10 cellular contexts compared by ENCODE assay signal in the genomic region with DNA sequence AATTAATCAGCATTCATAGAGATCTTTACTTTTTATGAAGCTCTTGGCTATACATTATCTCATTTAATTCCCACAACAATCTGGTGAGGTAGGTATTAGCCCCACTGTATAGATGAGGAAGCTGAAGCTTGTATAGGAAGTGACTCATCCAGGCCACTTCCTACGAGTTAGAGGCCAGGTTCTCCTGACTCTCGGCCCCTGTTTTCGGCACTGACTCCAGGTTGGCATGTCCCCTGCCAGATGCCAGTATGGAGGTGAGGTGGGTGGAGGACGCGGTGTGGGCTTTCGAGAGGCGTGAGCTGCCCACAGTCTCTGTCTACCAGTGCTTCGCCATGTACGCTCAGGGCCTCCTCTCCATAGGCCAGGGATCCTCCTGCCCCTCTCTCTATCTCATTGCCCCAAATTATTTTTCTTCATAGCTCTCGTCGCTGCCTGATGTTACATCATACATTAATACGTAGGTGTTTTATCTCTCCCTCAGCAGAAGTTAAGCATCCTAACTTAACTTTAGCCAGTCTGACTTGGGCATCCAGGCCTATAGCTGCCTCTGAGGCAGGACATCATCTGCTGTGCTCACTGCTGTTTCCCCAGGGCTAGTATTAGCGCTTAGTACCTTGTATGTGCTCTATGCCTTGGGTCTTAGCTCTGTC. TPM values are rescaled to one million over a fixed set of nuclear protein-coding genes. Genes with fewer than 3 reads are reported as not detected.
DNase-seq lines count a peak whose midpoint lies in the region; ATAC-seq, FAIRE-seq and TF ChIP-seq lines count a peak whose summit lies in the region.
"Had no signal": no experiment of that assay in that cellular context is flagged by ENCODE, and none has a peak within 500 bp of the region (broad histone marks: within the 10 kb centered on the region; RNA-seq: fewer than 3 reads in every experiment).

No MANE protein-coding gene starts in this region.

- TF ChIP-seq RAD21 in HepG2 (CRISPR knock-in tag; IDR thresholded peaks at IDR 0.05): no peak

- H3K79me2 ChIP-seq in HepG2 (ENCODE audit: insufficient read depth, low read length) (no peaks in the 10 kb centered on the region), GM23248 (ENCODE audit: insufficient read depth) (no peaks in the 10 kb centered on the region)

- CTCF ChIA-PET in HepG2 (lab: Yijun Ruan, JAX; ENCODE audit: low intra/inter-chr PET ratio, low total read pairs): no interaction called here

- intact Hi-C loops in right lobe of liver (cut with DNase I): no loop called here
- intact Hi-C loops in HepG2 (cut with micrococcal nuclease; ENCODE audit: unreplicated experiment): no loop called here
- intact Hi-C loops in vagina (cut with DNase I): no loop called here

- no peaks in the 10 kb centered on the region for H3F3A ChIP-seq in GM23248 (ENCODE audit: insufficient read depth)

- FAIRE-seq in HepG2 (lab: Jason Lieb, UNC): no peak

- peak in 3 of 4 donors; percentile 19 to 39 (median 26) for ATAC-seq in right lobe of liver
- no peak for ATAC-seq in HepG2

- TF ChIP-seq CTCF in right lobe of liver (IDR thresholded peaks at IDR 0.05) (no peak), HepG2 (CRISPR knock-in tag; IDR thresholded peaks at IDR 0.05) (no peak), fibroblast of pulmonary artery (IDR thresholded peaks at IDR 0.05; ENCODE audit: low read length, missing control alignments) (no peak), vagina (IDR thresholded peaks at IDR 0.05) (no peak)

- no peak overlapping the region for H3K4me3 ChIP-seq in right lobe of liver
- H3K4me3 ChIP-seq in HepG2 (replicated peaks in 1 of 3; ENCODE audit: insufficient read depth in 1 of 3, low read depth in 2 of 3, low read length in 3 of 3): no peak overlapping the region
- no peak overlapping the region for H3K4me3 ChIP-seq in fibroblast of pulmonary artery (replicated peaks; ENCODE audit: low read depth, low read length)
- no peak overlapping the region for H3K4me3 ChIP-seq in GM23248
- H3K4me3 ChIP-seq in vagina: no peak overlapping the region

- TF ChIP-seq EP300 in HepG2 (IDR thresholded peaks at IDR 0.05; ENCODE audit: low read depth in 2 of 2, low read length in 2 of 2): no peak
- TF ChIP-seq EP300 in HepG2 (CRISPR knock-in tag; IDR thresholded peaks at IDR 0.05; ENCODE audit: borderline replicate concordance): no peak

- peak in 1 of 3 donors; percentile 60 for DNase-seq in right lobe of liver
- no peak for DNase-seq in HepG2 (ENCODE audit: low spot score)
- peak; percentile 46 for DNase-seq in SKM-1 (lab: John Stamatoyannopoulos, UW; ENCODE audit: unreplicated experiment)
- peak; percentile 8 for DNase-seq in fibroblast of pulmonary artery (ENCODE audit: low read depth)
- DNase-seq in NCI-H2171 (lab: John Stamatoyannopoulos, UW): no peak
- no peak for DNase-seq in T1000 (lab: John Stamatoyannopoulos, UW)
- DNase-seq in GM23248: no peak
- no peak for DNase-seq in vagina (ENCODE audit: extremely low spot score in 2 of 2)
- DNase-seq: activated CD4-positive, alpha-beta T cell treated with anti-CD3 and anti-CD28 coated beads for 48 hours; NCI-H1694 had no signal

- H3K9me3 ChIP-seq in right lobe of liver (no peaks in the 10 kb centered on the region), HepG2 (ENCODE audit: low read length) (no peaks in the 10 kb centered on the region), GM23248 (ENCODE audit: low read depth) (no peaks in the 10 kb centered on the region), vagina (no peaks in the 10 kb centered on the region)

- POLR2A ChIA-PET in HepG2 (lab: Yijun Ruan, JAX): interaction anchor here (1.6 to 1.7 kb wide), 2 partner anchors 9 to 58 kb away, joined by 4 to 5 read pairs; no protein-coding TSS in a partner anchor

- no peak for TF ChIP-seq POLR2A in right lobe of liver (IDR thresholded peaks at IDR 0.05)
- no peak for TF ChIP-seq POLR2A in HepG2 (IDR thresholded peaks at IDR 0.05; ENCODE audit: insufficient read depth in 1 of 2, low read depth in 2 of 2, low read length in 2 of 2)
- TF ChIP-seq POLR2A in vagina (IDR thresholded peaks at IDR 0.05): no peak

- H3K4me2 ChIP-seq in HepG2 (ENCODE audit: low read depth, low read length) (no peak overlapping the region), GM23248 (ENCODE audit: unreplicated experiment) (no peak overlapping the region)

- in situ Hi-C loops in HepG2 (cut with HindIII; ENCODE audit: extremely low pct_ligation_motif_present, low pct_unique_long_range_greater_than_20kb) (no loop called here), GM23248 (cut with MboI) (no loop called here)

- peaks cover 0 to 42% (median 21%) of the 10 kb centered on the region in 4 donors for H3K4me1 ChIP-seq in right lobe of liver
- peaks cover 29% of the 10 kb centered on the region for H3K4me1 ChIP-seq in HepG2 (ENCODE audit: insufficient read depth, low read length)
- H3K4me1 ChIP-seq in GM23248 (ENCODE audit: insufficient read depth): peaks cover 6% of the 10 kb centered on the region; the same call in 1 of the 2 replicates
- no peaks in the 10 kb centered on the region for H3K4me1 ChIP-seq in vagina

- WGBS in right lobe of liver (ENCODE audit: insufficient coverage, low coverage, low lambda C conversion rate, missing lambda C conversion rate): 66% methylated on average over 10 of the region's 13 CpGs
- 95% methylated on average over 13 of the region's 13 CpGs for WGBS in HepG2 (ENCODE audit: low lambda C conversion rate)
- WGBS in GM23248 (ENCODE audit: low coverage in 1 of 2, low lambda C conversion rate in 2 of 2, missing lambda C conversion rate in 2 of 2), 2 experiments: 91 to 94% methylated on average over 13 of the region's 13 CpGs

- H3K27ac ChIP-seq in right lobe of liver (peak overlapping the region in 1 of 3 donors; percentile 37), HepG2 (ENCODE audit: extremely low read length, insufficient read depth, low read length) (no peak overlapping the region), GM23248 (no peak overlapping the region), vagina (no peak overlapping the region)

- H3K9me2 ChIP-seq in GM23248 (ENCODE audit: insufficient read depth): no peaks in the 10 kb centered on the region

- H3K9ac ChIP-seq in HepG2 (ENCODE audit: insufficient read depth, low read depth, low read length) (no peak overlapping the region), GM23248 (no peak overlapping the region)

- no peak overlapping the region for H2AFZ ChIP-seq in HepG2 (ENCODE audit: low read length)
- no peak overlapping the region for H2AFZ ChIP-seq in GM23248

- H3K36me3 ChIP-seq in right lobe of liver (peaks cover 0 to 13% (median 0%) of the 10 kb centered on the region in 4 donors), HepG2 (replicated peaks in 1 of 2; ENCODE audit: control insufficient read depth in 1 of 2, insufficient read depth in 2 of 2, low read length in 2 of 2) (peaks cover 0 to 14% of the 10 kb centered on the region in 2 experiments; a peak in 2 of 5 replicates), GM23248 (ENCODE audit: low read depth) (no peaks in the 10 kb centered on the region), vagina (no peaks in the 10 kb centered on the region)

- no peaks in the 10 kb centered on the region for H4K20me1 ChIP-seq in HepG2 (ENCODE audit: insufficient read depth, low read length)
- no peaks in the 10 kb centered on the region for H4K20me1 ChIP-seq in GM23248 (ENCODE audit: insufficient read depth)

- H3K27me3 ChIP-seq in right lobe of liver: no peaks in the 10 kb centered on the region
- H3K27me3 ChIP-seq in HepG2 (ENCODE audit: control insufficient read depth in 1 of 2, insufficient read depth in 2 of 2, low read length in 2 of 2): no peaks in the 10 kb centered on the region
- H3K27me3 ChIP-seq in GM23248 (replicated peaks; ENCODE audit: insufficient read depth): no peaks in the 10 kb centered on the region
- H3K27me3 ChIP-seq in vagina: no peaks in the 10 kb centered on the region

- BruUV-seq in HepG2 (replicated peaks; lab: Mats Ljungman, UMichigan): no TSS peak

RNA-seq across cellular contexts. Expression of a gene that starts 9.0 kb away (rescaled TPM):
- total RNA-seq in right lobe of liver (100 to 1,000 TPM in 5 of 6 experiments, 10 to 100 TPM in 1; 33.1 to 166 (median 124) TPM), HepG2 (2016; rRNA removed; fragmentation: Illumina TruSeq; extraction: Trizol) (39.4 and 65.6 TPM in 2 replicates), vagina (26.0 TPM)
- total RNA-seq in HepG2 (2016; cell fraction: cytosol; rRNA removed; fragmentation: Illumina TruSeq; extraction: Trizol; ENCODE audit: low read depth): 13.6 and 17.8 TPM in 2 replicates
- 37.7 and 67.0 TPM in 2 replicates for total RNA-seq in HepG2 (2016; cell fraction: insoluble cytoplasmic fraction; rRNA removed; fragmentation: Illumina TruSeq; extraction: Trizol)
- 33.7 and 43.0 TPM in 2 replicates for total RNA-seq in HepG2 (2016; cell fraction: membrane; rRNA removed; fragmentation: Illumina TruSeq; extraction: Trizol)
- total RNA-seq in HepG2 (2016; cell fraction: nucleus; rRNA removed; fragmentation: Illumina TruSeq; extraction: Trizol): 51.0 and 57.6 TPM in 2 replicates
- polyA plus RNA-seq in HepG2 (2011; rRNA removed) (39.0 and 47.6 TPM in 2 replicates), GM23248 (2016; fragmentation: Nextera tagmentation; extraction: Ambion mirVana) (7.5 and 8.8 TPM in 2 replicates)
- 38.9 and 41.0 TPM in 2 replicates for polyA plus RNA-seq in HepG2 (2011; cell fraction: cytosol; rRNA removed)
- polyA plus RNA-seq in HepG2 (2011; cell fraction: nucleus; rRNA removed): 13.1 and 13.7 TPM in 2 replicates
- polyA plus RNA-seq in HepG2 (2012): 15.7 and 19.7 TPM in 2 replicates
- 13.9 and 19.4 TPM in 2 replicates for polyA plus RNA-seq in HepG2 (2016; cell fraction: cytosol; fragmentation: Illumina TruSeq; extraction: Trizol; ENCODE audit: low read depth)
- polyA plus RNA-seq in HepG2 (2016; cell fraction: insoluble cytoplasmic fraction; fragmentation: Illumina TruSeq; extraction: Trizol; ENCODE audit: low read depth): 39.1 and 40.5 TPM in 2 replicates
- 26.5 and 38.6 TPM in 2 replicates for polyA plus RNA-seq in HepG2 (2016; cell fraction: membrane; fragmentation: Illumina TruSeq; extraction: Trizol; ENCODE audit: low read depth)
- polyA plus RNA-seq in HepG2 (2016; cell fraction: nucleus; fragmentation: Illumina TruSeq; extraction: Trizol; ENCODE audit: insufficient read depth, low read depth): 85.2 and 85.5 TPM in 2 replicates
- polyA minus RNA-seq in HepG2 (2011; rRNA and poly(A)+ RNA removed; ENCODE audit: low replicate concordance): 9.8 and 63.2 TPM in 2 replicates
- polyA minus RNA-seq in HepG2 (2011; cell fraction: cytosol; rRNA and poly(A)+ RNA removed): 11.2 and 11.5 TPM in 2 replicates
- polyA minus RNA-seq in HepG2 (2011; cell fraction: nucleus; rRNA and poly(A)+ RNA removed): 9.3 and 9.8 TPM in 2 replicates
- 7.6 and 10.0 TPM in 2 replicates for total RNA-seq in GM23248 (2014; rRNA removed; shearing (Covaris generic))

RNA-seq across cellular contexts. Expression of a gene that starts 37.4 kb away (rescaled TPM):
- 10 to 100 TPM in 3 of 6 experiments, 1 to 10 TPM in 3; 8.8 to 12.6 (median 10.3) TPM for total RNA-seq in right lobe of liver
- 17.2 and 17.3 TPM in 2 replicates for total RNA-seq in HepG2 (2016; rRNA removed; fragmentation: Illumina TruSeq; extraction: Trizol)
- total RNA-seq in HepG2 (2016; cell fraction: cytosol; rRNA removed; fragmentation: Illumina TruSeq; extraction: Trizol; ENCODE audit: low read depth): 6.1 and 9.8 TPM in 2 replicates
- total RNA-seq in HepG2 (2016; cell fraction: insoluble cytoplasmic fraction; rRNA removed; fragmentation: Illumina TruSeq; extraction: Trizol): 15.0 and 18.0 TPM in 2 replicates
- total RNA-seq in HepG2 (2016; cell fraction: membrane; rRNA removed; fragmentation: Illumina TruSeq; extraction: Trizol): 11.6 and 11.7 TPM in 2 replicates
- 43.2 and 46.0 TPM in 2 replicates for total RNA-seq in HepG2 (2016; cell fraction: nucleus; rRNA removed; fragmentation: Illumina TruSeq; extraction: Trizol)
- polyA plus RNA-seq in HepG2 (2011; rRNA removed): 8.9 and 9.7 TPM in 2 replicates
- 5.6 and 7.4 TPM in 2 replicates for polyA plus RNA-seq in HepG2 (2011; cell fraction: cytosol; rRNA removed)
- polyA plus RNA-seq in HepG2 (2011; cell fraction: nucleus; rRNA removed): 8.4 TPM in 2 replicates
- 8.4 and 11.9 TPM in 2 replicates for polyA plus RNA-seq in HepG2 (2012)
- polyA plus RNA-seq in HepG2 (2016; cell fraction: cytosol; fragmentation: Illumina TruSeq; extraction: Trizol; ENCODE audit: low read depth): 1.5 and 1.6 TPM in 2 replicates
- 10.9 and 14.5 TPM in 2 replicates for polyA plus RNA-seq in HepG2 (2016; cell fraction: insoluble cytoplasmic fraction; fragmentation: Illumina TruSeq; extraction: Trizol; ENCODE audit: low read depth)
- polyA plus RNA-seq in HepG2 (2016; cell fraction: membrane; fragmentation: Illumina TruSeq; extraction: Trizol; ENCODE audit: low read depth): 5.0 and 5.5 TPM in 2 replicates
- 20.6 and 22.8 TPM in 2 replicates for polyA plus RNA-seq in HepG2 (2016; cell fraction: nucleus; fragmentation: Illumina TruSeq; extraction: Trizol; ENCODE audit: insufficient read depth, low read depth)
- polyA minus RNA-seq in HepG2 (2011; rRNA and poly(A)+ RNA removed; ENCODE audit: low replicate concordance): 10.9 and 19.7 TPM in 2 replicates
- 5.9 and 6.2 TPM in 2 replicates for polyA minus RNA-seq in HepG2 (2011; cell fraction: cytosol; rRNA and poly(A)+ RNA removed)
- 77.1 and 79.4 TPM in 2 replicates for polyA minus RNA-seq in HepG2 (2011; cell fraction: nucleus; rRNA and poly(A)+ RNA removed)
- 9.9 and 46.3 TPM in 2 replicates for total RNA-seq in GM23248 (2014; rRNA removed; shearing (Covaris generic))
- 11.0 TPM in 2 replicates for polyA plus RNA-seq in GM23248 (2016; fragmentation: Nextera tagmentation; extraction: Ambion mirVana)
- total RNA-seq in vagina: 14.7 TPM

RNA-seq across cellular contexts. Expression of a gene that starts 59.9 kb away (rescaled TPM):
- total RNA-seq in right lobe of liver (100 to 1,000 TPM in 3 of 6 experiments, 10 to 100 TPM in 3; 24.3 to 164 (median 100) TPM), HepG2 (2016; rRNA removed; fragmentation: Illumina TruSeq; extraction: Trizol) (27.2 and 27.8 TPM in 2 replicates), vagina (not detected)
- 4.8 and 5.4 TPM in 2 replicates for total RNA-seq in HepG2 (2016; cell fraction: cytosol; rRNA removed; fragmentation: Illumina TruSeq; extraction: Trizol; ENCODE audit: low read depth)
- total RNA-seq in HepG2 (2016; cell fraction: insoluble cytoplasmic fraction; rRNA removed; fragmentation: Illumina TruSeq; extraction: Trizol): 22.9 and 26.8 TPM in 2 replicates
- total RNA-seq in HepG2 (2016; cell fraction: membrane; rRNA removed; fragmentation: Illumina TruSeq; extraction: Trizol): 15.9 and 17.2 TPM in 2 replicates
- total RNA-seq in HepG2 (2016; cell fraction: nucleus; rRNA removed; fragmentation: Illumina TruSeq; extraction: Trizol): 23.2 and 30.7 TPM in 2 replicates
- polyA plus RNA-seq in HepG2 (2011; rRNA removed) (27.8 and 30.0 TPM in 2 replicates), GM23248 (2016; fragmentation: Nextera tagmentation; extraction: Ambion mirVana) (not detected in 2 replicates)
- 25.4 and 28.6 TPM in 2 replicates for polyA plus RNA-seq in HepG2 (2011; cell fraction: cytosol; rRNA removed)
- polyA plus RNA-seq in HepG2 (2011; cell fraction: nucleus; rRNA removed): 30.4 and 30.7 TPM in 2 replicates
- 9.6 and 16.8 TPM in 2 replicates for polyA plus RNA-seq in HepG2 (2012)
- polyA plus RNA-seq in HepG2 (2016; cell fraction: cytosol; fragmentation: Illumina TruSeq; extraction: Trizol; ENCODE audit: low read depth): 3.9 and 4.1 TPM in 2 replicates
- 23.3 and 25.4 TPM in 2 replicates for polyA plus RNA-seq in HepG2 (2016; cell fraction: insoluble cytoplasmic fraction; fragmentation: Illumina TruSeq; extraction: Trizol; ENCODE audit: low read depth)
- 10.3 and 11.1 TPM in 2 replicates for polyA plus RNA-seq in HepG2 (2016; cell fraction: membrane; fragmentation: Illumina TruSeq; extraction: Trizol; ENCODE audit: low read depth)
- polyA plus RNA-seq in HepG2 (2016; cell fraction: nucleus; fragmentation: Illumina TruSeq; extraction: Trizol; ENCODE audit: insufficient read depth, low read depth): 45.1 and 45.8 TPM in 2 replicates
- polyA minus RNA-seq in HepG2 (2011; rRNA and poly(A)+ RNA removed; ENCODE audit: low replicate concordance): 0.12 and 81.9 TPM in 2 replicates
- 16.4 and 16.5 TPM in 2 replicates for polyA minus RNA-seq in HepG2 (2011; cell fraction: cytosol; rRNA and poly(A)+ RNA removed)
- polyA minus RNA-seq in HepG2 (2011; cell fraction: nucleus; rRNA and poly(A)+ RNA removed): 29.9 and 35.7 TPM in 2 replicates
- not detected in 2 replicates for total RNA-seq in GM23248 (2014; rRNA removed; shearing (Covaris generic))

Comparison
In these comparisons a context has a peak if more than half of its experiments do, and no peak if none do; other contexts are left out.
1. DNase-seq: peak in SKM-1 (single experiment) and fibroblast of pulmonary artery (single experiment); none in HepG2 (single experiment), NCI-H2171 (single experiment), T1000 (single experiment), GM23248 (single experiment) and vagina (0 of 2).